Comparison of ENCODE assay signal across 1 cellular context in the genomic region with DNA sequence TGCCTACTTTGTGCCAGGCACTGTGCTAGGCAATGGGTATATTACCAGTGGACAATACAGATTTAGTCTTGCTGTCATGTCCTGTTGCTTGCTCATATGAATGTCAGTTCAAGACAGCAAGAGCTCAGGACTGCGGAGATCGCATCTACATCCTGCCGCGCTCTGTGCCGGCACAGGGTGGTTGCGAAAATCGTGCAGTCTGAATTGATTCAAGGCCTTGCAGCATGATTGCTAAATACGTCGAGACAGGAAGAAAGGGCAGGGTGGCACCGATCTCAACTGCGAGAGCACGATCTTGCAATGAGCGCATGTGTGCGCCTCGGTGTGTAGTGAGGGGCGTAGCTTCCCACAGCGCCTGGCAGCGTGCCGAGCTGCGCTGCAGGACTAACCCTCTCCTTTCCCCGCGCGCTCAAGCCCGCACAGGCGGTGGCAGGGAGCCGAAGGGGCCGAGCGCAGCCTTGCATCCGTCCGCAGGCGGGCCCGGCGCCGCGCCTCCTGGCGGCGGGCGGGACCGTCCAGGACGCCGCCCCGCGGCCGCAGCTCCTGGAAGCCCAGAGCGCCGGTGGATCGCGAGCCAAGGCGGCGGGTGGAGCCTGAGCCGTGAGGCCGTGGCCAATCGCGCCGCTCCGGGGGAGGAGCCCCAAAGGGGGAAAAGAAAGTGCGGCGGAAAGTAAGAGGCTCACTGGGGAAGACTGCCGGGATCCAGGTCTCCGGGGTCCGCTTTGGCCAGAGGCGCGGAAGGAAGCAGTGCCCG.
TF ChIP-seq lines count a peak whose summit lies in the region.

A gene with protein sequence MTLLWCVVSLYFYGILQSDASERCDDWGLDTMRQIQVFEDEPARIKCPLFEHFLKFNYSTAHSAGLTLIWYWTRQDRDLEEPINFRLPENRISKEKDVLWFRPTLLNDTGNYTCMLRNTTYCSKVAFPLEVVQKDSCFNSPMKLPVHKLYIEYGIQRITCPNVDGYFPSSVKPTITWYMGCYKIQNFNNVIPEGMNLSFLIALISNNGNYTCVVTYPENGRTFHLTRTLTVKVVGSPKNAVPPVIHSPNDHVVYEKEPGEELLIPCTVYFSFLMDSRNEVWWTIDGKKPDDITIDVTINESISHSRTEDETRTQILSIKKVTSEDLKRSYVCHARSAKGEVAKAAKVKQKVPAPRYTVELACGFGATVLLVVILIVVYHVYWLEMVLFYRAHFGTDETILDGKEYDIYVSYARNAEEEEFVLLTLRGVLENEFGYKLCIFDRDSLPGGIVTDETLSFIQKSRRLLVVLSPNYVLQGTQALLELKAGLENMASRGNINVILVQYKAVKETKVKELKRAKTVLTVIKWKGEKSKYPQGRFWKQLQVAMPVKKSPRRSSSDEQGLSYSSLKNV (plus strand): TSS at position 677 of the 754 bp plus-strand sequence. CDS start 50,205 bp downstream, outside the sequence.

TF ChIP-seq in K562, 482 proteins besides CTCF, POLR2A, EP300 and RAD21 (continued from another document):
- no peak for TF ChIP-seq FOXJ3 (CRISPR knock-in tag; IDR thresholded peaks at IDR 0.05)
- TF ChIP-seq, protein P1, sequence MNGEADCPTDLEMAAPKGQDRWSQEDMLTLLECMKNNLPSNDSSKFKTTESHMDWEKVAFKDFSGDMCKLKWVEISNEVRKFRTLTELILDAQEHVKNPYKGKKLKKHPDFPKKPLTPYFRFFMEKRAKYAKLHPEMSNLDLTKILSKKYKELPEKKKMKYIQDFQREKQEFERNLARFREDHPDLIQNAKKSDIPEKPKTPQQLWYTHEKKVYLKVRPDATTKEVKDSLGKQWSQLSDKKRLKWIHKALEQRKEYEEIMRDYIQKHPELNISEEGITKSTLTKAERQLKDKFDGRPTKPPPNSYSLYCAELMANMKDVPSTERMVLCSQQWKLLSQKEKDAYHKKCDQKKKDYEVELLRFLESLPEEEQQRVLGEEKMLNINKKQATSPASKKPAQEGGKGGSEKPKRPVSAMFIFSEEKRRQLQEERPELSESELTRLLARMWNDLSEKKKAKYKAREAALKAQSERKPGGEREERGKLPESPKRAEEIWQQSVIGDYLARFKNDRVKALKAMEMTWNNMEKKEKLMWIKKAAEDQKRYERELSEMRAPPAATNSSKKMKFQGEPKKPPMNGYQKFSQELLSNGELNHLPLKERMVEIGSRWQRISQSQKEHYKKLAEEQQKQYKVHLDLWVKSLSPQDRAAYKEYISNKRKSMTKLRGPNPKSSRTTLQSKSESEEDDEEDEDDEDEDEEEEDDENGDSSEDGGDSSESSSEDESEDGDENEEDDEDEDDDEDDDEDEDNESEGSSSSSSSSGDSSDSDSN (IDR thresholded peaks at IDR 0.05; ENCODE audit: borderline replicate concordance in 1 of 2, low read depth in 2 of 2, low read length in 2 of 2) = 0 out of 4 replicates have a peak, but pooled peaks of 1 of the 2 experiments have one; percentile 25
- TF ChIP-seq SMARCC2 (IDR thresholded peaks at IDR 0.05; ENCODE audit: low read depth) = no peak
- TF ChIP-seq NRF1 (conservative IDR thresholded peaks at IDR 0.05 in 1 of 2, IDR thresholded peaks at IDR 0.05 in 1 of 2) = peak in 1 of 2 experiments; percentile 13; a peak in 1 of 4 replicates
- 0 out of 2 replicates have a peak, but pooled peaks have one; percentile 33 for TF ChIP-seq CXXC5 (CRISPR knock-in tag; IDR thresholded peaks at IDR 0.05)
- no peak for TF ChIP-seq SMAD4 (CRISPR knock-in tag; conservative IDR thresholded peaks at IDR 0.05)
